Comparison of ENCODE assay signal across 23 cellular contexts in genomic region chr17:31788571-31788946, GRCh38.
DNase-seq lines count a peak whose midpoint lies in the region; ATAC-seq and TF ChIP-seq lines count a peak whose summit lies in the region.
"Had no signal": no experiment of that assay in that cellular context is flagged by ENCODE, and none has a peak within 500 bp of the region (broad histone marks: within the 10 kb centered on the region; RNA-seq: fewer than 3 reads in every experiment).

No MANE protein-coding gene starts in this region.

- H3K27me3 Mint-ChIP-seq in mesothelial cell of epicardium (ENCODE audit: low read depth): peaks cover 4% of the 10 kb centered on the region
- H3K27me3 Mint-ChIP-seq in activated T-helper 1 cell treated with anti-CD3 and anti-CD28 coated beads, Interleukin-12 subunit alpha, Interleukin-12 subunit beta, Interleukin-2, Interleukin-4 antibody, amounts not matched to agents 30 ng/mL and 10 ng/mL and 1 ng/mL, durations not matched to agents 14 hours and 24 hours and 36 hours (ENCODE audit: insufficient read depth): peaks cover under 1% of the 10 kb centered on the region
- peaks cover 2% of the 10 kb centered on the region for H3K27me3 Mint-ChIP-seq in activated CD4-positive, alpha-beta T cell treated with anti-CD3 and anti-CD28 coated beads for 36 hours
- H3K27me3 Mint-ChIP-seq: IgD-negative memory B cell had no signal

- ATAC-seq in left cardiac atrium (peak; percentile 50 to 77), GM21447 (IDR thresholded peaks at IDR 0.05; ENCODE audit: unreplicated experiment) (no peak)
- no peak for ATAC-seq in activated CD4-positive, alpha-beta T cell treated with anti-CD3 and anti-CD28 coated beads for 36 hours

- no peak for DNase-seq in left cardiac atrium
- DNase-seq in right atrium auricular region (ENCODE audit: low spot score): no peak
- DNase-seq in epithelial cell of esophagus (ENCODE audit: low read depth): peak; percentile 64
- no peak for DNase-seq in mesothelial cell of epicardium (ENCODE audit: low spot score in 2 of 2, unreplicated experiment in 2 of 2)
- DNase-seq in tibial artery: no peak
- DNase-seq in activated T-helper 1 cell treated with anti-CD3 and anti-CD28 coated beads, Interleukin-12 subunit alpha, Interleukin-12 subunit beta, Interleukin-2, Interleukin-4 antibody, amounts not matched to agents 30 ng/mL and 10 ng/mL and 1 ng/mL, durations not matched to agents 14 hours and 24 hours and 36 hours (ENCODE audit: low spot score): no peak
- no peak for DNase-seq in activated CD4-positive, alpha-beta T cell treated with anti-CD3 and anti-CD28 coated beads for 36 hours
- DNase-seq: activated gamma-delta T cell treated with Interleukin-2 at 50 U/mL for 16 hours; MM.1S; NCI-H748 treated with DMSO at 0.1 percent for 48 hours; OCI-M1; stimulated activated CD8-positive, alpha-beta memory T cell treated with anti-CD3 and anti-CD28 coated beads, Interleukin-4, amount 100 ng/mL, for 48 hours; T-helper 2 cell had no signal

- H3K4me3 Mint-ChIP-seq in mesothelial cell of epicardium: no peak overlapping the region
- no peak overlapping the region for H3K4me3 Mint-ChIP-seq in activated T-helper 1 cell treated with anti-CD3 and anti-CD28 coated beads, Interleukin-12 subunit alpha, Interleukin-12 subunit beta, Interleukin-2, Interleukin-4 antibody, amounts not matched to agents 30 ng/mL and 10 ng/mL and 1 ng/mL, durations not matched to agents 14 hours and 24 hours and 36 hours
- H3K4me3 Mint-ChIP-seq in activated CD4-positive, alpha-beta T cell treated with anti-CD3 and anti-CD28 coated beads for 36 hours: no peak overlapping the region
- H3K4me3 Mint-ChIP-seq: neural crest cell had no signal

- TF ChIP-seq CTCF in right atrium auricular region (IDR thresholded peaks at IDR 0.05) (no peak), epithelial cell of esophagus (IDR thresholded peaks at IDR 0.05; ENCODE audit: insufficient read depth, low read depth, low read length, missing control alignments) (no peak), mesothelial cell of epicardium (IDR thresholded peaks at IDR 0.05; ENCODE audit: unreplicated experiment) (no peak), tibial artery (IDR thresholded peaks at IDR 0.05) (no peak)

- H3K4me1 Mint-ChIP-seq in mesothelial cell of epicardium: peaks cover 12% of the 10 kb centered on the region
- no peaks in the 10 kb centered on the region for H3K4me1 Mint-ChIP-seq in activated T-helper 1 cell treated with anti-CD3 and anti-CD28 coated beads, Interleukin-12 subunit alpha, Interleukin-12 subunit beta, Interleukin-2, Interleukin-4 antibody, amounts not matched to agents 30 ng/mL and 10 ng/mL and 1 ng/mL, durations not matched to agents 14 hours and 24 hours and 36 hours (ENCODE audit: low read depth)
- H3K4me1 Mint-ChIP-seq in activated CD4-positive, alpha-beta T cell treated with anti-CD3 and anti-CD28 coated beads for 36 hours: peaks cover 2% of the 10 kb centered on the region
- H3K4me1 Mint-ChIP-seq: neural crest cell had no signal

- CTCF ChIA-PET in activated CD4-positive, alpha-beta T cell treated with anti-CD3 and anti-CD28 coated beads for 36 hours (lab: Charles Lee): interaction anchor here (0.6 kb wide), 1 partner anchor 25 kb away, joined by 4 read pairs; no protein-coding TSS in a partner anchor

- H3K4me1 ChIP-seq in right atrium auricular region (peaks cover 0 to 11% of the 10 kb centered on the region in 2 donors), tibial artery (peaks cover 0 to 12% (median 12%) of the 10 kb centered on the region in 4 donors)
- H3K4me1 ChIP-seq: adrenal gland had no signal

- no peak overlapping the region for H3K4me3 ChIP-seq in right atrium auricular region
- no peak overlapping the region for H3K4me3 ChIP-seq in epithelial cell of esophagus (ENCODE audit: low read length)
- no peak overlapping the region for H3K4me3 ChIP-seq in tibial artery
- H3K4me3 ChIP-seq: adrenal gland; BLaER1 treated with 17β-estradiol and CSF1 and Interleukin-3, amounts not matched to agents 10 nM and 100 nM; cardiac muscle cell; vagina had no signal

- peak overlapping the region; percentile 84 for H3K27ac Mint-ChIP-seq in mesothelial cell of epicardium
- H3K27ac Mint-ChIP-seq in activated T-helper 1 cell treated with anti-CD3 and anti-CD28 coated beads, Interleukin-12 subunit alpha, Interleukin-12 subunit beta, Interleukin-2, Interleukin-4 antibody, amounts not matched to agents 30 ng/mL and 10 ng/mL and 1 ng/mL, durations not matched to agents 14 hours and 24 hours and 36 hours: no peak overlapping the region
- H3K27ac Mint-ChIP-seq in activated CD4-positive, alpha-beta T cell treated with anti-CD3 and anti-CD28 coated beads for 36 hours: no peak overlapping the region
- H3K27ac Mint-ChIP-seq: progenitor cell of endocrine pancreas had no signal

- no peaks in the 10 kb centered on the region for H3K36me3 ChIP-seq in right atrium auricular region
- no peaks in the 10 kb centered on the region for H3K36me3 ChIP-seq in tibial artery
- H3K36me3 ChIP-seq: adrenal gland; BLaER1 treated with 17β-estradiol and CSF1 and Interleukin-3, amounts not matched to agents 10 nM and 100 nM; cardiac muscle cell; vagina had no signal

- no peaks in the 10 kb centered on the region for H3K36me3 Mint-ChIP-seq in mesothelial cell of epicardium
- H3K36me3 Mint-ChIP-seq in activated T-helper 1 cell treated with anti-CD3 and anti-CD28 coated beads, Interleukin-12 subunit alpha, Interleukin-12 subunit beta, Interleukin-2, Interleukin-4 antibody, amounts not matched to agents 30 ng/mL and 10 ng/mL and 1 ng/mL, durations not matched to agents 14 hours and 24 hours and 36 hours (ENCODE audit: low read depth): no peaks in the 10 kb centered on the region
- no peaks in the 10 kb centered on the region for H3K36me3 Mint-ChIP-seq in activated CD4-positive, alpha-beta T cell treated with anti-CD3 and anti-CD28 coated beads for 36 hours (ENCODE audit: low read depth)
- H3K36me3 Mint-ChIP-seq: IgD-negative memory B cell had no signal

- POLR2A ChIA-PET in activated CD4-positive, alpha-beta T cell treated with anti-CD3 and anti-CD28 coated beads for 36 hours (lab: Charles Lee): no interaction called here

- H3K9me3 ChIP-seq in right atrium auricular region (no peaks in the 10 kb centered on the region), tibial artery (no peaks in the 10 kb centered on the region)
- H3K9me3 ChIP-seq: adrenal gland; BLaER1 treated with 17β-estradiol and CSF1 and Interleukin-3, amounts not matched to agents 10 nM and 100 nM; vagina had no signal

- no peaks in the 10 kb centered on the region for H3K9me3 Mint-ChIP-seq in mesothelial cell of epicardium
- no peaks in the 10 kb centered on the region for H3K9me3 Mint-ChIP-seq in activated T-helper 1 cell treated with anti-CD3 and anti-CD28 coated beads, Interleukin-12 subunit alpha, Interleukin-12 subunit beta, Interleukin-2, Interleukin-4 antibody, amounts not matched to agents 30 ng/mL and 10 ng/mL and 1 ng/mL, durations not matched to agents 14 hours and 24 hours and 36 hours
- no peaks in the 10 kb centered on the region for H3K9me3 Mint-ChIP-seq in activated CD4-positive, alpha-beta T cell treated with anti-CD3 and anti-CD28 coated beads for 36 hours (ENCODE audit: low read depth)
- H3K9me3 Mint-ChIP-seq: neural crest cell had no signal

- H3K27me3 ChIP-seq in right atrium auricular region: no peaks in the 10 kb centered on the region
- H3K27me3 ChIP-seq in tibial artery: no peaks in the 10 kb centered on the region
- H3K27me3 ChIP-seq: adrenal gland; BLaER1 treated with 17β-estradiol and CSF1 and Interleukin-3, amounts not matched to agents 10 nM and 100 nM; cardiac muscle cell; vagina had no signal

- peak overlapping the region in 1 of 2 donors; percentile 30 for H3K27ac ChIP-seq in right atrium auricular region
- H3K27ac ChIP-seq in tibial artery: peak overlapping the region; percentile 65 to 76
- H3K27ac ChIP-seq: adrenal gland; BLaER1 treated with 17β-estradiol and CSF1 and Interleukin-3, amounts not matched to agents 10 nM and 100 nM; cardiac muscle cell; HL-60; VCaP had no signal

- intact Hi-C loops in left cardiac atrium (cut with DNase I): no loop called here
- intact Hi-C loops in tibial artery (cut with DNase I; ENCODE audit: low total_unique reads): no loop called here
- intact Hi-C loops in activated T-helper 1 cell treated with anti-CD3 and anti-CD28 coated beads, Interleukin-12 subunit alpha, Interleukin-12 subunit beta, Interleukin-2, Interleukin-4 antibody, amounts not matched to agents 30 ng/mL and 10 ng/mL and 1 ng/mL, durations not matched to agents 14 hours and 24 hours and 36 hours (cut with micrococcal nuclease): no loop called here
- intact Hi-C loops in activated CD4-positive, alpha-beta T cell treated with anti-CD3 and anti-CD28 coated beads for 36 hours (cut with DNase I, micrococcal nuclease): no loop called here

Comparison
In these comparisons a context has a peak if more than half of its experiments do, and no peak if none do; other contexts are left out.
1. ATAC-seq: peak in left cardiac atrium (2 of 2); none in GM21447 (single experiment) and activated CD4-positive, alpha-beta T cell treated with anti-CD3 and anti-CD28 coated beads for 36 hours (single experiment).